1 cellular context compared by ENCODE assay signal in genomic region chr17:38815576-38816193, GRCh38.
TF ChIP-seq lines count a peak whose summit lies in the region.

No MANE protein-coding gene starts in this region.

TF ChIP-seq in HepG2, 621 proteins besides CTCF, POLR2A, EP300 and RAD21:
- TF ChIP-seq ELF3 (CRISPR knock-in tag; IDR thresholded peaks at IDR 0.05) = no peak
- no peak for TF ChIP-seq ZNF737 (CRISPR knock-in tag; IDR thresholded peaks at IDR 0.05; ENCODE audit: borderline replicate concordance)
- TF ChIP-seq, protein P1, sequence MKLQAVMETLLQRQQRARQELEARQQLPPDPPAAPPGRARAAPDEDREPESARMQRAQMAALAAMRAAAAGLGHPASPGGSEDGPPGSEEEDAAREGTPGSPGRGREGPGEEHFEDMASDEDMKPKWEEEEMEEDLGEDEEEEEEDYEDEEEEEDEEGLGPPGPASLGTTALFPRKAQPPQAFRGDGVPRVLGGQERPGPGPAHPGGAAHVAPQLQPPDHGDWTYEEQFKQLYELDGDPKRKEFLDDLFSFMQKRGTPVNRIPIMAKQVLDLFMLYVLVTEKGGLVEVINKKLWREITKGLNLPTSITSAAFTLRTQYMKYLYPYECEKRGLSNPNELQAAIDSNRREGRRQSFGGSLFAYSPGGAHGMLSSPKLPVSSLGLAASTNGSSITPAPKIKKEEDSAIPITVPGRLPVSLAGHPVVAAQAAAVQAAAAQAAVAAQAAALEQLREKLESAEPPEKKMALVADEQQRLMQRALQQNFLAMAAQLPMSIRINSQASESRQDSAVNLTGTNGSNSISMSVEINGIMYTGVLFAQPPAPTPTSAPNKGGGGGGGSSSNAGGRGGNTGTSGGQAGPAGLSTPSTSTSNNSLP (IDR thresholded peaks at IDR 0.05; ENCODE audit: low read depth, low read length) = 0 out of 2 replicates have a peak, but pooled peaks have one; percentile 16
- no peak for TF ChIP-seq POLR2G (IDR thresholded peaks at IDR 0.05; ENCODE audit: low read depth, low read length)
- no peak for TF ChIP-seq ZNF841 (CRISPR knock-in tag; IDR thresholded peaks at IDR 0.05; ENCODE audit: borderline replicate concordance)
- no peak for TF ChIP-seq ZBTB1 (CRISPR knock-in tag; IDR thresholded peaks at IDR 0.05; ENCODE audit: borderline replicate concordance)
- TF ChIP-seq NFRKB (IDR thresholded peaks at IDR 0.05) = no peak
- TF ChIP-seq TAF1 (CRISPR knock-in tag; IDR thresholded peaks at IDR 0.05) = no peak
- no peak for TF ChIP-seq CSRNP2 (CRISPR knock-in tag; conservative IDR thresholded peaks at IDR 0.05; ENCODE audit: low read depth)
- TF ChIP-seq SETDB1 (CRISPR knock-in tag; IDR thresholded peaks at IDR 0.05; ENCODE audit: borderline replicate concordance) = no peak
- TF ChIP-seq HDAC6 (IDR thresholded peaks at IDR 0.05; ENCODE audit: low read depth, low read length) = no peak
- TF ChIP-seq HOXA5 (CRISPR knock-in tag; IDR thresholded peaks at IDR 0.05) = no peak
- TF ChIP-seq, protein P2, sequence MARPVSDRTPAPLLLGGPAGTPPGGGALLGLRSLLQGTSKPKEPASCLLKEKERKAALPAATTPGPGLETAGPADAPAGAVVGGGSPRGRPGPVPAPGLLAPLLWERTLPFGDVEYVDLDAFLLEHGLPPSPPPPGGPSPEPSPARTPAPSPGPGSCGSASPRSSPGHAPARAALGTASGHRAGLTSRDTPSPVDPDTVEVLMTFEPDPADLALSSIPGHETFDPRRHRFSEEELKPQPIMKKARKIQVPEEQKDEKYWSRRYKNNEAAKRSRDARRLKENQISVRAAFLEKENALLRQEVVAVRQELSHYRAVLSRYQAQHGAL (CRISPR knock-in tag; IDR thresholded peaks at IDR 0.05; ENCODE audit: not compliant biosample characterization) = no peak
- no peak for TF ChIP-seq ZNF782 (CRISPR knock-in tag; IDR thresholded peaks at IDR 0.05; ENCODE audit: borderline replicate concordance)
- no peak for TF ChIP-seq CENPX (CRISPR knock-in tag; IDR thresholded peaks at IDR 0.05)
- peak; percentile 19; the same call in 1 of the 2 replicates for TF ChIP-seq SMC3 (IDR thresholded peaks at IDR 0.05; ENCODE audit: low read length)
- TF ChIP-seq ZNF614 (CRISPR knock-in tag; IDR thresholded peaks at IDR 0.05; ENCODE audit: borderline replicate concordance) = no peak
